1 cellular context compared by ENCODE assay signal in genomic region chr11:1520209-1520986, GRCh38.
A peak's percentile ranks its signal among the peaks of the same experiment; 100 is the strongest.
TF ChIP-seq lines count a peak whose summit lies in the region.

No MANE protein-coding gene starts in this region.

TF ChIP-seq in K562, 482 proteins besides CTCF, POLR2A, EP300 and RAD21 (continued from another document and continues in another):
- TF ChIP-seq PRDM10 (IDR thresholded peaks at IDR 0.05; ENCODE audit: partially characterized antibody) (peak; percentile 28), L3MBTL2 (IDR thresholded peaks at IDR 0.05) (peak; percentile 62), E4F1 (CRISPR knock-in tag; IDR thresholded peaks at IDR 0.05; ENCODE audit: borderline replicate concordance) (no peak), CC2D1A (IDR thresholded peaks at IDR 0.05) (no peak), PTBP1 (IDR thresholded peaks at IDR 0.05; ENCODE audit: low read depth, low read length) (no peak), EZH2 (IDR thresholded peaks at IDR 0.05; ENCODE audit: borderline replicate concordance, low read depth, low read length) (no peak), NFE2 (IDR thresholded peaks at IDR 0.05; ENCODE audit: low read depth) (peak; percentile 74), ZNF395 (CRISPR knock-in tag; IDR thresholded peaks at IDR 0.05) (no peak), ZNF280A (IDR thresholded peaks at IDR 0.05; ENCODE audit: low read depth, partially characterized antibody) (no peak), ARID1B (IDR thresholded peaks at IDR 0.05) (peak; percentile 65), POLR2G (IDR thresholded peaks at IDR 0.05; ENCODE audit: low read depth, low read length) (no peak), TCF3 (CRISPR knock-in tag; IDR thresholded peaks at IDR 0.05) (peak; percentile 66), MXD1 (CRISPR knock-in tag; IDR thresholded peaks at IDR 0.05; ENCODE audit: borderline replicate concordance, poor library complexity, severe bottlenecking) (no peak), SREBF2 (CRISPR knock-in tag; IDR thresholded peaks at IDR 0.05) (no peak), PRMT5 (CRISPR knock-in tag; IDR thresholded peaks at IDR 0.05) (no peak), BHLHE40 (IDR thresholded peaks at IDR 0.05; ENCODE audit: low read length) (no peak; the same call in 1 of the 2 replicates), TEAD4 (IDR thresholded peaks at IDR 0.05; ENCODE audit: low read length) (peak; percentile 43), TEAD4 (CRISPR knock-in tag; IDR thresholded peaks at IDR 0.05; ENCODE audit: borderline replicate concordance) (no peak), ZNF121 (CRISPR knock-in tag; conservative IDR thresholded peaks at IDR 0.05) (no peak), ZHX1 (conservative IDR thresholded peaks at IDR 0.05; ENCODE audit: low read length) (no peak), ZNF316 (IDR thresholded peaks at IDR 0.05) (peak; percentile 88), ZNF197 (CRISPR knock-in tag; IDR thresholded peaks at IDR 0.05; ENCODE audit: low read depth) (no peak), MTA3 (IDR thresholded peaks at IDR 0.05; ENCODE audit: borderline replicate concordance) (no peak), ZNF280B (CRISPR knock-in tag; IDR thresholded peaks at IDR 0.05) (no peak), CBFA2T3 (IDR thresholded peaks at IDR 0.05) (peak; percentile 75), HLTF (IDR thresholded peaks at IDR 0.05) (no peak), NFYB (IDR thresholded peaks at IDR 0.05; ENCODE audit: extremely low read depth, insufficient read length) (no peak), DLX4 (CRISPR knock-in tag; IDR thresholded peaks at IDR 0.05) (no peak), POLR2H (tag; IDR thresholded peaks at IDR 0.05; ENCODE audit: low read depth) (no peak), KLF16 (IDR thresholded peaks at IDR 0.05) (peak; percentile 26; the same call in 1 of the 2 replicates), CXXC5 (CRISPR knock-in tag; IDR thresholded peaks at IDR 0.05) (0 out of 2 replicates have a peak, but pooled peaks have one; percentile 28), CUX1 (CRISPR knock-in tag; IDR thresholded peaks at IDR 0.05) (no peak), ZNF140 (CRISPR knock-in tag; IDR thresholded peaks at IDR 0.05) (no peak), GATAD2B (IDR thresholded peaks at IDR 0.05; ENCODE audit: borderline replicate concordance) (no peak), RCOR1 (IDR thresholded peaks at IDR 0.05; ENCODE audit: borderline replicate concordance in 1 of 2, low read depth in 2 of 2, low read length in 2 of 2) (peak in 1 of 2 experiments; percentile 47; a peak in 1 of 4 replicates), ZNF232 (CRISPR knock-in tag; IDR thresholded peaks at IDR 0.05) (no peak), EGR1 (conservative IDR thresholded peaks at IDR 0.05) (peak; percentile 37), HDAC1 (IDR thresholded peaks at IDR 0.05) (0 out of 4 replicates have a peak, but pooled peaks of 1 of the 2 experiments have one; percentile 23), RUNX1 (IDR thresholded peaks at IDR 0.05; ENCODE audit: low read depth) (no peak), SMARCA4 (IDR thresholded peaks at IDR 0.05) (0 out of 2 replicates have a peak, but pooled peaks have one; percentile 18), ZNF717 (CRISPR knock-in tag; IDR thresholded peaks at IDR 0.05) (no peak), DNMT1 (IDR thresholded peaks at IDR 0.05) (no peak), RBM22 (IDR thresholded peaks at IDR 0.05; ENCODE audit: low read depth, low read length, poor library complexity, severe bottlenecking) (no peak)
